In the genomic region with DNA sequence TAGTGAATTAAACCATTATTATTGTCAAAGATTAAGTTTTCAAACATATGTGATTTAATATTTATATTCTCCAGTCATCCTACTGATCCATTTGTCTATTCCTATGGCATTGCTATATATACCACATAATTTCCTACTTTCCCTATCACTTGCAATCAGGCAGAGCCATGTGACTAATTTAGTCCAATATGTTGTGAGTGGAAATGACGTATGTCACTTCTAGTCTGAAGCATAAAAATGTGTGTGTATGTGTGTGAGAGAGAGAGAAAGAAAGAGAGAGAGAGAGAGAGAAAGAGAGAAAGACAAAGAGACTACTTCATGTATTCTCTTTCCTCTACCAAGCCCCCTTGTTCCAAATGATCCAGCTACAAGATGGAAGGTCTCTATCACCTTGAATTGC, we compare ENCODE assay signal across 25 cellular contexts. TPM values are rescaled to one million over a fixed set of nuclear protein-coding genes. Genes with fewer than 3 reads are reported as not detected.
DNase-seq lines count a peak whose midpoint lies in the region; ATAC-seq, FAIRE-seq and TF ChIP-seq lines count a peak whose summit lies in the region.
"Had no signal": no experiment of that assay in that cellular context is flagged by ENCODE, and none has a peak within 500 bp of the region (broad histone marks: within the 10 kb centered on the region; RNA-seq: fewer than 3 reads in every experiment).

No MANE protein-coding gene starts in this region.

- ATAC-seq in HepG2 (no peak), right lobe of liver (no peak)
- ATAC-seq in activated T-helper 17 cell treated with anti-CD3 and anti-CD28 coated beads, Interleukin-2, amount 50 U/mL, for 72 hours (replicated peaks) = peak; percentile 29
- ATAC-seq: GM23338 had no signal

- H3K36me3 ChIP-seq in HepG2 (replicated peaks in 1 of 2; ENCODE audit: control insufficient read depth in 1 of 2, insufficient read depth in 2 of 2, low read length in 2 of 2) = no peaks in the 10 kb centered on the region
- no peaks in the 10 kb centered on the region for H3K36me3 ChIP-seq in right lobe of liver
- H3K36me3 ChIP-seq: SJSA1 had no signal

- no peak for DNase-seq in HepG2 (ENCODE audit: low spot score)
- DNase-seq in right lobe of liver = no peak
- peak; percentile 55 for DNase-seq in NAMALWA (ENCODE audit: low spot score)
- no peak for DNase-seq in NCI-H2081 (lab: John Stamatoyannopoulos, UW)
- no peak for DNase-seq in NCI-H1694 treated with DMSO at 0.1 percent for 48 hours (lab: John Stamatoyannopoulos, UW)
- DNase-seq in activated CD4-positive, CD25-positive, alpha-beta regulatory T cell treated with anti-CD3 and anti-CD28 coated beads, Interleukin-2, amount 50 U/mL, for 72 hours = no peak
- no peak for DNase-seq in LoVo (ENCODE audit: low spot score)
- DNase-seq: Calu3, H9, IMR-90, NCI-H1105, NCI-H1436 treated with DMSO at 0.1 percent for 48 hours, NCI-H1930, NCI-H446, NCI-H524 treated with DMSO at 0.1 percent for 48 hours, NCI-H774, PC-9, Right ventricle myocardium superior, RPMI8226 had no signal

- TF ChIP-seq EP300 in HepG2 (IDR thresholded peaks at IDR 0.05; ENCODE audit: low read depth in 2 of 2, low read length in 2 of 2) = no peak
- no peak for TF ChIP-seq EP300 in HepG2 (CRISPR knock-in tag; IDR thresholded peaks at IDR 0.05; ENCODE audit: borderline replicate concordance)

- BruUV-seq in HepG2 (replicated peaks; lab: Mats Ljungman, UMichigan) = no TSS peak

- no peak overlapping the region for H3K4me3 ChIP-seq in HepG2 (replicated peaks in 1 of 3; ENCODE audit: insufficient read depth in 1 of 3, low read depth in 2 of 3, low read length in 3 of 3)
- H3K4me3 ChIP-seq in right lobe of liver = no peak overlapping the region
- H3K4me3 ChIP-seq: GM23338, PC-9, SJSA1 had no signal

- TF ChIP-seq POLR2A in HepG2 (IDR thresholded peaks at IDR 0.05; ENCODE audit: insufficient read depth in 1 of 2, low read depth in 2 of 2, low read length in 2 of 2) (no peak), right lobe of liver (IDR thresholded peaks at IDR 0.05) (no peak)

- peaks cover 11% of the 10 kb centered on the region for H3K27me3 Mint-ChIP-seq in activated T-helper 17 cell treated with anti-CD3 and anti-CD28 coated beads, Interleukin-2, amount 50 U/mL, for 72 hours

- FAIRE-seq in HepG2 (lab: Jason Lieb, UNC) = no peak

- no peak overlapping the region for H3K27ac ChIP-seq in HepG2 (ENCODE audit: extremely low read length, insufficient read depth, low read length)
- H3K27ac ChIP-seq in right lobe of liver = no peak overlapping the region
- H3K27ac ChIP-seq: KMS-11, PC-9, SJSA1 had no signal

- CTCF ChIA-PET in HepG2 (lab: Yijun Ruan, JAX; ENCODE audit: low intra/inter-chr PET ratio, low total read pairs) = no interaction called here

- peak overlapping the region; percentile 21 for H3K4me3 Mint-ChIP-seq in activated T-helper 17 cell treated with anti-CD3 and anti-CD28 coated beads, Interleukin-2, amount 50 U/mL, for 72 hours
- H3K4me3 Mint-ChIP-seq: GM23338, H9 had no signal

- in situ Hi-C loops in HepG2 (cut with HindIII; ENCODE audit: extremely low pct_ligation_motif_present, low pct_unique_long_range_greater_than_20kb) = no loop called here

- H3K27me3 ChIP-seq in HepG2 (ENCODE audit: control insufficient read depth in 1 of 2, insufficient read depth in 2 of 2, low read length in 2 of 2) (no peaks in the 10 kb centered on the region; a peak in 1 of 5 replicates), right lobe of liver (no peaks in the 10 kb centered on the region)
- H3K27me3 ChIP-seq: SJSA1 had no signal

- H3K36me3 Mint-ChIP-seq in activated T-helper 17 cell treated with anti-CD3 and anti-CD28 coated beads, Interleukin-2, amount 50 U/mL, for 72 hours (ENCODE audit: low read depth) = no peaks in the 10 kb centered on the region

- TF ChIP-seq CTCF in HepG2 (CRISPR knock-in tag; IDR thresholded peaks at IDR 0.05) (no peak), right lobe of liver (IDR thresholded peaks at IDR 0.05) (no peak)

- peaks cover 7% of the 10 kb centered on the region for H3K4me1 Mint-ChIP-seq in activated T-helper 17 cell treated with anti-CD3 and anti-CD28 coated beads, Interleukin-2, amount 50 U/mL, for 72 hours

- H4K20me1 ChIP-seq in HepG2 (ENCODE audit: insufficient read depth, low read length) = no peaks in the 10 kb centered on the region

- no peak overlapping the region for H2AFZ ChIP-seq in HepG2 (ENCODE audit: low read length)
- H2AFZ ChIP-seq: GM23338, PC-9 had no signal

- TF ChIP-seq RAD21 in HepG2 (CRISPR knock-in tag; IDR thresholded peaks at IDR 0.05) = no peak

- H3K4me2 ChIP-seq in HepG2 (ENCODE audit: low read depth, low read length) = no peak overlapping the region
- H3K4me2 ChIP-seq: GM23338, KMS-11, PC-9 had no signal

- H3K4me1 ChIP-seq in HepG2 (ENCODE audit: insufficient read depth, low read length) = no peaks in the 10 kb centered on the region
- no peaks in the 10 kb centered on the region for H3K4me1 ChIP-seq in right lobe of liver
- H3K4me1 ChIP-seq: SJSA1 had no signal

- H3K27ac Mint-ChIP-seq in activated T-helper 17 cell treated with anti-CD3 and anti-CD28 coated beads, Interleukin-2, amount 50 U/mL, for 72 hours = no peak overlapping the region
- H3K27ac Mint-ChIP-seq: GM23338, H9 had no signal

- no peak overlapping the region for H3K9ac ChIP-seq in HepG2 (ENCODE audit: insufficient read depth, low read depth, low read length)
- H3K9ac ChIP-seq: KMS-11 had no signal

- POLR2A ChIA-PET in HepG2 (lab: Yijun Ruan, JAX) = no interaction called here

- H3K9me3 ChIP-seq in HepG2 (ENCODE audit: low read length) = no peaks in the 10 kb centered on the region
- H3K9me3 ChIP-seq in right lobe of liver = no peaks in the 10 kb centered on the region
- H3K9me3 ChIP-seq: SJSA1 had no signal

- intact Hi-C loops in HepG2 (cut with micrococcal nuclease; ENCODE audit: unreplicated experiment) = no loop called here
- intact Hi-C loops in right lobe of liver (cut with DNase I) = no loop called here

- no peaks in the 10 kb centered on the region for H3K9me3 Mint-ChIP-seq in activated T-helper 17 cell treated with anti-CD3 and anti-CD28 coated beads, Interleukin-2, amount 50 U/mL, for 72 hours

- WGBS in HepG2 (ENCODE audit: low lambda C conversion rate) = 13% methylated on average over 1 of the region's 1 CpG
- 71% methylated on average over 1 of the region's 1 CpG for WGBS in right lobe of liver (ENCODE audit: insufficient coverage, low coverage, low lambda C conversion rate, missing lambda C conversion rate)

- no peaks in the 10 kb centered on the region for H3K79me2 ChIP-seq in HepG2 (ENCODE audit: insufficient read depth, low read length)

TF ChIP-seq in HepG2, 621 proteins besides CTCF, POLR2A, EP300 and RAD21:
- TF ChIP-seq ZNF761 (CRISPR knock-in tag; conservative IDR thresholded peaks at IDR 0.05) (no peak), FOXO1 (CRISPR knock-in tag; IDR thresholded peaks at IDR 0.05) (no peak), ZNF567 (CRISPR knock-in tag; IDR thresholded peaks at IDR 0.05; ENCODE audit: borderline replicate concordance) (no peak), CREB1 (IDR thresholded peaks at IDR 0.05) (peak; percentile 69), CREB1 (CRISPR knock-in tag; IDR thresholded peaks at IDR 0.05) (no peak)

RNA-seq across cellular contexts. Expression of gene TACR1, which starts 12.1 kb away (rescaled TPM):
- total RNA-seq in HepG2 (2016; rRNA removed; fragmentation: Illumina TruSeq; extraction: Trizol) = not detected in 2 replicates
- not detected in 2 replicates for total RNA-seq in HepG2 (2016; cell fraction: cytosol; rRNA removed; fragmentation: Illumina TruSeq; extraction: Trizol; ENCODE audit: low read depth)
- total RNA-seq in HepG2 (2016; cell fraction: insoluble cytoplasmic fraction; rRNA removed; fragmentation: Illumina TruSeq; extraction: Trizol) = not detected in 2 replicates
- total RNA-seq in HepG2 (2016; cell fraction: membrane; rRNA removed; fragmentation: Illumina TruSeq; extraction: Trizol) = not detected in 2 replicates
- not detected in 2 replicates for total RNA-seq in HepG2 (2016; cell fraction: nucleus; rRNA removed; fragmentation: Illumina TruSeq; extraction: Trizol)
- not detected in 2 replicates for polyA plus RNA-seq in HepG2 (2011; rRNA removed)
- not detected in 2 replicates for polyA plus RNA-seq in HepG2 (2011; cell fraction: cytosol; rRNA removed)
- not detected in 2 replicates for polyA plus RNA-seq in HepG2 (2011; cell fraction: nucleus; rRNA removed)
- polyA plus RNA-seq in HepG2 (2012) = 0.03 TPM in 1 of 2 replicates, not detected in the other
- polyA plus RNA-seq in HepG2 (2016; cell fraction: cytosol; fragmentation: Illumina TruSeq; extraction: Trizol; ENCODE audit: low read depth) = not detected in 2 replicates
- polyA plus RNA-seq in HepG2 (2016; cell fraction: insoluble cytoplasmic fraction; fragmentation: Illumina TruSeq; extraction: Trizol; ENCODE audit: low read depth) = not detected in 2 replicates
- not detected in 2 replicates for polyA plus RNA-seq in HepG2 (2016; cell fraction: membrane; fragmentation: Illumina TruSeq; extraction: Trizol; ENCODE audit: low read depth)
- polyA plus RNA-seq in HepG2 (2016; cell fraction: nucleus; fragmentation: Illumina TruSeq; extraction: Trizol; ENCODE audit: insufficient read depth, low read depth) = not detected in 2 replicates
- not detected in 2 replicates for polyA minus RNA-seq in HepG2 (2011; rRNA and poly(A)+ RNA removed; ENCODE audit: low replicate concordance)
- not detected in 2 replicates for polyA minus RNA-seq in HepG2 (2011; cell fraction: cytosol; rRNA and poly(A)+ RNA removed)
- not detected in 2 replicates for polyA minus RNA-seq in HepG2 (2011; cell fraction: nucleus; rRNA and poly(A)+ RNA removed)
- not detected for total RNA-seq in right lobe of liver
- not detected for total RNA-seq in activated T-helper 17 cell treated with anti-CD3 and anti-CD28 coated beads, Interleukin-2, amount 50 U/mL, for 72 hours
- total RNA-seq: A172; Calu3; CD8-positive, alpha-beta memory T cell; PC-9 had no signal
- polyA plus RNA-seq: CD8-positive, alpha-beta memory T cell had no signal
